11 cellular contexts compared by ENCODE assay signal in genomic region chr3:127484601-127485388, GRCh38.
DNase-seq lines count a peak whose midpoint lies in the region; ATAC-seq, FAIRE-seq and TF ChIP-seq lines count a peak whose summit lies in the region.
"Had no signal": no experiment of that assay in that cellular context is flagged by ENCODE, and none has a peak within 500 bp of the region (broad histone marks: within the 10 kb centered on the region; RNA-seq: fewer than 3 reads in every experiment).

No MANE protein-coding gene starts in this region.

- H4K91ac ChIP-seq in neuronal stem cell (ENCODE audit: low read depth, low read length, poor library complexity), result no peak overlapping the region

- H2BK120ac ChIP-seq in neuronal stem cell (ENCODE audit: low read depth, low read length), result peak overlapping the region; percentile 35

- no peak overlapping the region for H3K4me2 ChIP-seq in neuronal stem cell (ENCODE audit: insufficient read depth, low read length, poor library complexity, severe bottlenecking)

- peak; percentile 66 to 67 for ATAC-seq in activated T-cell treated with anti-CD3 and anti-CD28 coated beads, Interleukin-2, amount 50 U/mL, for 4 hours
- no peak for ATAC-seq in GM19395 (IDR thresholded peaks at IDR 0.05; ENCODE audit: unreplicated experiment)

- peak overlapping the region; percentile 64 for H2AK5ac ChIP-seq in neuronal stem cell (ENCODE audit: low read depth, low read length)

- no peak overlapping the region for H4K8ac ChIP-seq in neuronal stem cell (ENCODE audit: low read depth, low read length)

- H3K27me3 ChIP-seq in neuronal stem cell (ENCODE audit: control insufficient read depth in 3 of 3, insufficient read depth in 3 of 3, low read depth in 1 of 3, low read length in 3 of 3), result peaks cover 0 to 31% (median 0%) of the 10 kb centered on the region in 3 experiments

- H3K9me3 Mint-ChIP-seq in activated T-cell treated with anti-CD3 and anti-CD28 coated beads, Interleukin-2, amount 50 U/mL, for 4 hours, result no peaks in the 10 kb centered on the region

- H3K18ac ChIP-seq in neuronal stem cell (ENCODE audit: low read length), result peak overlapping the region; percentile 89

- no peaks in the 10 kb centered on the region for H3K36me3 Mint-ChIP-seq in activated T-cell treated with anti-CD3 and anti-CD28 coated beads, Interleukin-2, amount 50 U/mL, for 4 hours (ENCODE audit: insufficient read depth)
- H3K36me3 Mint-ChIP-seq: activated naive CD8-positive, alpha-beta T cell had no signal

- no peak overlapping the region for H3K9ac ChIP-seq in neuronal stem cell (ENCODE audit: low read depth, low read length, poor library complexity)

- no peak overlapping the region for H3K23ac ChIP-seq in neuronal stem cell (ENCODE audit: low read depth, low read length, poor library complexity)

- peak; percentile 36 for DNase-seq in EH (ENCODE audit: low read depth)
- no peak for DNase-seq in GM12892 (ENCODE audit: insufficient read length)
- DNase-seq in activated T-cell treated with anti-CD3 and anti-CD28 coated beads, Interleukin-2, amount 50 U/mL, for 4 hours, result no peak
- DNase-seq in neuronal stem cell (ENCODE audit: low spot score), result no peak
- no peak for DNase-seq in erythroblast (lab: John Stamatoyannopoulos, UW)
- DNase-seq in NCI-H524 (lab: John Stamatoyannopoulos, UW), result no peak
- no peak for DNase-seq in OCI-M2 (lab: John Stamatoyannopoulos, UW; ENCODE audit: unreplicated experiment)
- DNase-seq: DMS 273 treated with DMSO at 0.1 percent for 48 hours, NCI-H2107 had no signal

- peaks cover 0 to 2% of the 10 kb centered on the region in 2 donors for H3K4me1 ChIP-seq in neuronal stem cell (ENCODE audit: control insufficient read depth in 2 of 2, insufficient read depth in 1 of 2, low read depth in 1 of 2, low read length in 2 of 2)

- FAIRE-seq in GM12892 (lab: Jason Lieb, UNC), result peak; percentile 70

- H3K27ac ChIP-seq in neuronal stem cell (replicated peaks; ENCODE audit: low read length), result no peak overlapping the region

- H3K79me1 ChIP-seq in neuronal stem cell (ENCODE audit: low read depth, low read length), result no peaks in the 10 kb centered on the region

- no peak overlapping the region for H3K4ac ChIP-seq in neuronal stem cell (ENCODE audit: low read length)

- H3K4me3 ChIP-seq in neuronal stem cell (ENCODE audit: low read length in 2 of 2), result no peak overlapping the region

- no peak overlapping the region for H2BK15ac ChIP-seq in neuronal stem cell (ENCODE audit: low read length)

- H3K14ac ChIP-seq in neuronal stem cell (ENCODE audit: low read length), result no peak overlapping the region

- no peak overlapping the region for H3K4me3 Mint-ChIP-seq in activated T-cell treated with anti-CD3 and anti-CD28 coated beads, Interleukin-2, amount 50 U/mL, for 4 hours
- H3K4me3 Mint-ChIP-seq: activated naive CD8-positive, alpha-beta T cell had no signal

- H3K4me1 Mint-ChIP-seq in activated T-cell treated with anti-CD3 and anti-CD28 coated beads, Interleukin-2, amount 50 U/mL, for 4 hours (ENCODE audit: low read depth), result peaks cover 2% of the 10 kb centered on the region

- no peak overlapping the region for H2BK12ac ChIP-seq in neuronal stem cell (ENCODE audit: low read length)

- TF ChIP-seq POLR2A in GM12892 (IDR thresholded peaks at IDR 0.05; ENCODE audit: low read depth, low read length), result no peak
- TF ChIP-seq POLR2A in erythroblast (IDR thresholded peaks at IDR 0.05; ENCODE audit: low read length), result no peak

- no peak overlapping the region for H2AFZ ChIP-seq in neuronal stem cell (ENCODE audit: low read length)

- no peaks in the 10 kb centered on the region for H3K9me3 ChIP-seq in neuronal stem cell (replicated peaks in 1 of 2; ENCODE audit: control insufficient read depth in 2 of 2, insufficient read depth in 1 of 2, low read depth in 1 of 2, low read length in 2 of 2)

- peaks cover 50% of the 10 kb centered on the region for H3K27me3 Mint-ChIP-seq in activated T-cell treated with anti-CD3 and anti-CD28 coated beads, Interleukin-2, amount 50 U/mL, for 4 hours (ENCODE audit: low read depth)

- no peaks in the 10 kb centered on the region for H3K36me3 ChIP-seq in neuronal stem cell (replicated peaks in 1 of 2; ENCODE audit: control insufficient read depth in 2 of 2, insufficient read depth in 2 of 2, low read length in 2 of 2)

- no peak overlapping the region for H2BK5ac ChIP-seq in neuronal stem cell (ENCODE audit: low read length)

- no CpG with 5 or more reads among the region's 9 CpGs for WGBS in neuronal stem cell (ENCODE audit: extremely low coverage in 2 of 2, insufficient read length in 2 of 2, insufficient replicate concordance in 1 of 2), 2 donors
